35 cellular contexts compared by ENCODE assay signal in genomic region chrX:111616786-111617185, GRCh38.
DNase-seq lines count a peak whose midpoint lies in the region; ATAC-seq, FAIRE-seq and TF ChIP-seq lines count a peak whose summit lies in the region.
"Had no signal": no experiment of that assay in that cellular context is flagged by ENCODE, and none has a peak within 500 bp of the region (broad histone marks: within the 10 kb centered on the region; RNA-seq: fewer than 3 reads in every experiment).

No MANE protein-coding gene starts in this region.

- H3K36me3 ChIP-seq in astrocyte (ENCODE audit: insufficient read depth, low read length) (no peaks in the 10 kb centered on the region), K562 (ENCODE audit: control insufficient read depth, insufficient read depth, low read length) (no peaks in the 10 kb centered on the region)
- H3K36me3 ChIP-seq: BE2C; BLaER1; BLaER1 treated with 17β-estradiol and CSF1 and Interleukin-3, amounts not matched to agents 10 nM and 100 nM had no signal

- no peaks in the 10 kb centered on the region for H3K36me3 Mint-ChIP-seq in astrocyte (ENCODE audit: low read depth, unreplicated experiment)
- H3K36me3 Mint-ChIP-seq: CD14-positive monocyte; CD4-positive, alpha-beta memory T cell; CD4-positive, CD25-positive, alpha-beta regulatory T cell; CD8-positive, alpha-beta memory T cell; CD8-positive, alpha-beta T cell had no signal

- in situ Hi-C loops in K562 (cut with MboI), result no loop called here

- H4K20me1 ChIP-seq in astrocyte (ENCODE audit: insufficient read depth, low read length) (no peaks in the 10 kb centered on the region), K562 (replicated peaks; ENCODE audit: control insufficient read depth, insufficient read depth, low read length) (no peaks in the 10 kb centered on the region)
- H4K20me1 ChIP-seq: BLaER1; BLaER1 treated with 17β-estradiol and CSF1 and Interleukin-3, amounts not matched to agents 10 nM and 100 nM had no signal

- H3K9ac ChIP-seq in astrocyte (ENCODE audit: low read length) (no peak overlapping the region), K562 (ENCODE audit: insufficient read depth in 1 of 2, low read depth in 2 of 2, low read length in 2 of 2) (no peak overlapping the region)
- H3K9ac ChIP-seq: BLaER1; BLaER1 treated with 17β-estradiol and CSF1 and Interleukin-3, amounts not matched to agents 10 nM and 100 nM had no signal

- no peaks in the 10 kb centered on the region for H3K27me3 Mint-ChIP-seq in astrocyte (ENCODE audit: low read depth, unreplicated experiment)
- H3K27me3 Mint-ChIP-seq: B cell; CD4-positive, alpha-beta T cell; CD4-positive, CD25-positive, alpha-beta regulatory T cell had no signal

- H3K27me3 ChIP-seq in astrocyte (ENCODE audit: insufficient read depth, low read length) (no peaks in the 10 kb centered on the region), K562 (ENCODE audit: control insufficient read depth in 2 of 2, insufficient read depth in 2 of 2, low read length in 2 of 2) (no peaks in the 10 kb centered on the region)
- H3K27me3 ChIP-seq: BE2C had no signal

- no peak for TF ChIP-seq RAD21 in K562 (CRISPR knock-in tag; conservative IDR thresholded peaks at IDR 0.05 in 1 of 2, IDR thresholded peaks at IDR 0.05 in 1 of 2)

- H3K4me1 ChIP-seq in astrocyte (ENCODE audit: insufficient read depth, low read length) (no peaks in the 10 kb centered on the region), K562 (replicated peaks in 1 of 2; ENCODE audit: control insufficient read depth in 2 of 2, insufficient read depth in 2 of 2, low read length in 2 of 2) (no peaks in the 10 kb centered on the region)
- H3K4me1 ChIP-seq: A549, BE2C, BLaER1, Caco-2 had no signal

- H3K79me2 ChIP-seq in astrocyte (ENCODE audit: insufficient read depth, low read length) (no peaks in the 10 kb centered on the region), K562 (ENCODE audit: control insufficient read depth, insufficient read depth, low read length) (no peaks in the 10 kb centered on the region)

- no peak for TF ChIP-seq POLR2A in K562 (conservative IDR thresholded peaks at IDR 0.05)

- no peak overlapping the region for H3K4me3 Mint-ChIP-seq in astrocyte (ENCODE audit: unreplicated experiment)
- H3K4me3 Mint-ChIP-seq: B cell; CD14-positive monocyte; CD4-positive, alpha-beta memory T cell; CD4-positive, alpha-beta T cell; CD4-positive, CD25-positive, alpha-beta regulatory T cell; CD8-positive, alpha-beta memory T cell; CD8-positive, alpha-beta T cell had no signal

- no peak overlapping the region for H2AFZ ChIP-seq in astrocyte (ENCODE audit: low read depth, low read length)
- H2AFZ ChIP-seq in K562 (ENCODE audit: low read depth, low read length), result no peak overlapping the region

- H3K9me1 ChIP-seq in K562 (ENCODE audit: control insufficient read depth, insufficient read depth, low read length), result no peaks in the 10 kb centered on the region

- peaks cover 3% of the 10 kb centered on the region for H3K9me3 Mint-ChIP-seq in astrocyte (ENCODE audit: unreplicated experiment)
- H3K9me3 Mint-ChIP-seq: CD4-positive, alpha-beta T cell; CD8-positive, alpha-beta memory T cell; CD8-positive, alpha-beta T cell had no signal

- ATAC-seq in K562 (no peak), GM19351 (IDR thresholded peaks at IDR 0.05; ENCODE audit: unreplicated experiment) (no peak), esophagus mucosa (no peak)
- ATAC-seq: A549; CD8-positive, alpha-beta T cell had no signal

- no peak overlapping the region for H3K4me2 ChIP-seq in astrocyte (ENCODE audit: low read length)
- H3K4me2 ChIP-seq in K562 (ENCODE audit: insufficient read depth, low read length), result no peak overlapping the region
- H3K4me2 ChIP-seq: A549; BLaER1; BLaER1 treated with 17β-estradiol and CSF1 and Interleukin-3, amounts not matched to agents 10 nM and 100 nM had no signal

- BruUV-seq in K562 (replicated peaks; lab: Mats Ljungman, UMichigan), result no TSS peak

- H3K4me1 Mint-ChIP-seq in astrocyte (ENCODE audit: low read depth, unreplicated experiment), result no peaks in the 10 kb centered on the region
- H3K4me1 Mint-ChIP-seq: B cell; CD4-positive, alpha-beta memory T cell; CD4-positive, CD25-positive, alpha-beta regulatory T cell; CD8-positive, alpha-beta memory T cell had no signal

- no peak overlapping the region for H3K4me3 ChIP-seq in astrocyte (ENCODE audit: insufficient read depth, low read depth, low read length)
- no peak overlapping the region for H3K4me3 ChIP-seq in K562
- H3K4me3 ChIP-seq: A549; BLaER1; BLaER1 treated with 17β-estradiol and CSF1 and Interleukin-3, amounts not matched to agents 10 nM and 100 nM had no signal

- FAIRE-seq in astrocyte (lab: Jason Lieb, UNC) (peak; percentile 5), K562 (lab: Jason Lieb, UNC) (no peak)
- FAIRE-seq: A204.1, A549, D721Med had no signal

- no peak for TF ChIP-seq EP300 in K562 (IDR thresholded peaks at IDR 0.05; ENCODE audit: low read length)

- H3K9me3 ChIP-seq in astrocyte (ENCODE audit: insufficient read depth, low read depth, low read length) (no peaks in the 10 kb centered on the region), K562 (replicated peaks; ENCODE audit: control insufficient read depth, insufficient read depth, low read depth, low read length) (no peaks in the 10 kb centered on the region)
- H3K9me3 ChIP-seq: A549, BE2C, BLaER1, Caco-2 had no signal

- no peak for TF ChIP-seq CTCF in astrocyte (IDR thresholded peaks at IDR 0.05; ENCODE audit: insufficient read depth, low read depth, low read length)
- TF ChIP-seq CTCF in K562 (IDR thresholded peaks at IDR 0.05 in 2 of 3, conservative IDR thresholded peaks at IDR 0.05 in 1 of 3; ENCODE audit: insufficient read depth in 2 of 3, low read depth in 1 of 3, low read length in 3 of 3), result no peak

- no peak for DNase-seq in HEK293T (ENCODE audit: extremely low spot score)
- DNase-seq in astrocyte (ENCODE audit: low read depth), result no peak
- DNase-seq in K562 (ENCODE audit: extremely low read depth in 1 of 4, low spot score in 3 of 4), result no peak
- DNase-seq in NOMO-1 (lab: John Stamatoyannopoulos, UW; ENCODE audit: unreplicated experiment in 2 of 2), result no peak
- DNase-seq: 8988T; ACHN; AML-193; BE2C; C1 segment of cervical spinal cord; Caco-2; Calu3; CD4-positive, alpha-beta memory T cell; CD4-positive, alpha-beta T cell; CD4-positive, CD25-positive, alpha-beta regulatory T cell; CD8-positive, alpha-beta memory T cell; CD8-positive, alpha-beta T cell; COR-L47; DMS 273 treated with DMSO at 0.1 percent for 48 hours; DMS153; DMS53; DMS79; DMS79 treated with DMSO at 0.1 percent for 48 hours; DND-41; EL had no signal

- POLR2A ChIA-PET in HEK293T (lab: Yijun Ruan, JAX), result no interaction called here
- POLR2A ChIA-PET in K562 (lab: Yijun Ruan, JAX), result interaction anchor here (0.8 kb wide), 1 partner anchor 32 kb away, joined by 3 read pairs; no protein-coding TSS in a partner anchor

- no peak overlapping the region for H3K27ac ChIP-seq in astrocyte (ENCODE audit: low read depth, low read length)
- no peak overlapping the region for H3K27ac ChIP-seq in K562 (ENCODE audit: extremely low read depth, low read depth, low read length)
- H3K27ac ChIP-seq: 22Rv1; A549; BLaER1; BLaER1 treated with 17β-estradiol and CSF1 and Interleukin-3, amounts not matched to agents 10 nM and 100 nM; C4-2B had no signal

- no peak overlapping the region for H3K27ac Mint-ChIP-seq in astrocyte (ENCODE audit: unreplicated experiment)
- H3K27ac Mint-ChIP-seq: B cell; CD14-positive monocyte; CD4-positive, alpha-beta memory T cell; CD4-positive, alpha-beta T cell; CD4-positive, CD25-positive, alpha-beta regulatory T cell; CD8-positive, alpha-beta memory T cell; CD8-positive, alpha-beta T cell had no signal

- CTCF ChIA-PET in HEK293T (lab: Yijun Ruan, JAX) (no interaction called here), K562 (lab: Yijun Ruan, JAX; ENCODE audit: low intra/inter-chr PET ratio) (no interaction called here)

- intact Hi-C loops in K562 (cut with micrococcal nuclease), result no loop called here

TF ChIP-seq in HEK293T, 16 proteins besides CTCF, POLR2A, EP300 and RAD21:
- TF ChIP-seq L3MBTL2 (conservative IDR thresholded peaks at IDR 0.05), result no peak
- TF ChIP-seq PKNOX1 (IDR thresholded peaks at IDR 0.05), result peak; percentile 81
TF ChIP-seq in HEK293T: peak in this region for 1.

TF ChIP-seq in K562, 482 proteins besides CTCF, POLR2A, EP300 and RAD21:
- TF ChIP-seq ZNF586 (CRISPR knock-in tag; conservative IDR thresholded peaks at IDR 0.05) (no peak), PKNOX1 (IDR thresholded peaks at IDR 0.05) (peak; percentile 70)
